In the genomic region with DNA sequence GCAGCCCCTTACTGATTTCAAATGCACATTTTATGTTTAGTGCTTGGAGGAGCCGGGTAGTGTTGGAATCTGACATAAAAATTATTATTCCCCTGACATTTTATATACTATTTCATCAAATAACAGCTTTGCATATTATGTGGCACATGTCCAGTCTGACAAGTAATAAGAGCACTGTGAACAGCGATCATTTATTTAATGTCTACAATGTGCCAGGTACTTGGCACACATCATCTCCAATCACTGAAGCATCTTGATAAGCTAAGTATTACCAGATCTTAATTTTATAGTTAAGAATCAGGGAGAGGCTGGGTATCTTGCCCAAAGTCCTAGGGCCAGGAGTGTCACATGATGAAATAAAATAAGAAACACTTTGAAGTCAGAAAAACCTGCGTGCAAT, we compare ENCODE assay signal across 26 cellular contexts.
"Had no signal": no experiment of that assay in that cellular context is flagged by ENCODE, and none has a peak within 500 bp of the region (broad histone marks: within the 10 kb centered on the region; RNA-seq: fewer than 3 reads in every experiment).

No MANE protein-coding gene starts in this region.

- ATAC-seq: stimulated activated effector memory CD8-positive, alpha-beta T cell treated with anti-CD3 and anti-CD28 coated beads, Interleukin-12 subunit alpha, Interleukin-12 subunit beta, amount 100 ng/mL, for 72 hours; stimulated activated memory B cell treated with anti-CD40 and anti-IgM and Interleukin-4, amounts not matched to agents 10 μg/mL and 1 μg/mL and 100 μg/mL, for 72 hours; stimulated activated naive B cell treated with anti-CD40 and anti-IgM and Interleukin-4, amounts not matched to agents 10 μg/mL and 1 μg/mL and 100 μg/mL, for 72 hours; stimulated activated naive CD8-positive, alpha-beta T cell treated with anti-CD3 and anti-CD28 coated beads, Interleukin-15, amount 100 ng/mL, for 72 hours; stimulated activated naive CD8-positive, alpha-beta T cell treated with anti-CD3 and anti-CD28 coated beads, Interleukin-15, Interleukin-2, amounts not matched to agents 100 U/mL and 50 U/mL, for 24 hours; upper lobe of right lung had no signal

- H3K4me3 ChIP-seq: stomach, suprapubic skin, testis, thoracic aorta, thyroid gland, tibial artery, tibial nerve, transverse colon, upper lobe of left lung, upper lobe of right lung, uterus, vagina had no signal

- H3K36me3 ChIP-seq: stomach, suprapubic skin, thoracic aorta, thyroid gland, tibial artery, tibial nerve, transverse colon, upper lobe of left lung, upper lobe of right lung, uterus, vagina had no signal

- H3K27me3 ChIP-seq: stomach, suprapubic skin, testis, thyroid gland, tibial artery, tibial nerve, transverse colon, upper lobe of left lung, upper lobe of right lung, uterus, vagina had no signal

- H3K4me1 ChIP-seq: stomach, testis, tibial artery, tibial nerve, upper lobe of left lung, upper lobe of right lung, uterus, vagina had no signal

- DNase-seq: stimulated activated CD4-positive, alpha-beta T cell treated with anti-CD3 and anti-CD28 coated beads, Interleukin-2, amount 100 ng/mL, for 48 hours; stimulated activated CD4-positive, alpha-beta T cell treated with anti-CD3 and anti-CD28 coated beads, Interleukin-4, amount 100 ng/mL, for 1 hour; stimulated activated CD4-positive, alpha-beta T cell treated with anti-CD3 and anti-CD28 coated beads, Interleukin-4, amount 100 ng/mL, for 24 hours; stimulated activated CD4-positive, alpha-beta T cell treated with anti-CD3 and anti-CD28 coated beads, Interleukin-4, amount 100 ng/mL, for 4 hours; stimulated activated CD8-positive, alpha-beta memory T cell treated with anti-CD3 and anti-CD28 coated beads, Interleukin-4, amount 100 ng/mL, for 48 hours; stimulated activated naive B cell treated with anti-CD40 and anti-IgM and Interleukin-4, amounts not matched to agents 10 μg/mL and 1 μg/mL and 100 μg/mL, for 72 hours; stimulated activated naive CD4-positive, alpha-beta T cell; stimulated activated naive CD4-positive, alpha-beta T cell treated with Interleukin-2 at 50 U/mL for 16 hours; stimulated activated naive CD8-positive, alpha-beta T cell treated with anti-CD3 and anti-CD28 coated beads, Interleukin-15, amount 100 ng/mL, for 72 hours; stimulated activated naive CD8-positive, alpha-beta T cell treated with anti-CD3 and anti-CD28 coated beads, Interleukin-15, Interleukin-2, amounts not matched to agents 100 U/mL and 50 U/mL, for 24 hours; stomach; substantia nigra; testis; thyroid gland; tibial artery; transverse colon; trophoblast cell; upper lobe of left lung; upper lobe of right lung; uterus had no signal

- H3K27ac ChIP-seq: stomach, suprapubic skin, testis, thoracic aorta, thyroid gland, tibial artery, tibial nerve, upper lobe of left lung, upper lobe of right lung, uterus, vagina had no signal

- H3K9me3 ChIP-seq: stomach, suprapubic skin, testis, thoracic aorta, thyroid gland, tibial artery, tibial nerve, transverse colon, upper lobe of left lung, upper lobe of right lung, uterus, vagina had no signal
